Comparison of ENCODE assay signal across 15 cellular contexts in the genomic region with DNA sequence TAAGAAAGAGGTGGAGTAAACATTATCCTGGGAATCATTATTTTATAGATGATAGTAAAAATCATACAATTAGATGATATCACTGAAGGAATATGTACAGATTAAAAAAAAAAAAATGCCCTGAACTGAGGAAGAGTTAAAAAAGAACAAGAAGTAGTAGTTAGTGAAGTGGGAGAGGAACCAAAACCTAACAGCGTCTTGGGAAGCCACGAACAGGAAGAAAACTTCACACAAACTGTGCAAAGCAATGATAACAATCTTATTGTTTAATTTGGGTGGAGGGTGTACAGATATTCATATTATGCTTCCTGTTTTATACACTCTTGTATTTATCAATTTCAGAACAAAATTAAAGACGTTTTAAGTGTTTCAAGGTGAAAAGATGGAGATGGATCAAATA. TPM values are rescaled to one million over a fixed set of nuclear protein-coding genes. Genes with fewer than 3 reads are reported as not detected.
DNase-seq lines count a peak whose midpoint lies in the region; ATAC-seq, FAIRE-seq and TF ChIP-seq lines count a peak whose summit lies in the region.
"Had no signal": no experiment of that assay in that cellular context is flagged by ENCODE, and none has a peak within 500 bp of the region (broad histone marks: within the 10 kb centered on the region; RNA-seq: fewer than 3 reads in every experiment).

No MANE protein-coding gene starts in this region.

- no peaks in the 10 kb centered on the region for H3K27me3 Mint-ChIP-seq in CD4-positive, CD25-positive, alpha-beta regulatory T cell
- no peaks in the 10 kb centered on the region for H3K27me3 Mint-ChIP-seq in activated CD4-positive, alpha-beta memory T cell treated with anti-CD3 and anti-CD28 coated beads for 36 hours
- no peaks in the 10 kb centered on the region for H3K27me3 Mint-ChIP-seq in MCF 10A (ENCODE audit: insufficient read depth, unreplicated experiment)

- no peak for TF ChIP-seq CTCF in lower lobe of right lung (IDR thresholded peaks at IDR 0.05)
- TF ChIP-seq CTCF in MCF 10A (IDR thresholded peaks at IDR 0.05; ENCODE audit: unreplicated experiment), result no peak

- no peak for TF ChIP-seq POLR2A in GM12891 (IDR thresholded peaks at IDR 0.05; ENCODE audit: low read depth, low read length)

- CTCF ChIA-PET in activated CD4-positive, alpha-beta memory T cell treated with anti-CD3 and anti-CD28 coated beads for 36 hours (lab: Charles Lee), result no interaction called here
- CTCF ChIA-PET in MCF 10A (lab: Yijun Ruan, JAX), result no interaction called here

- H3K4me3 Mint-ChIP-seq in CD4-positive, CD25-positive, alpha-beta regulatory T cell, result peak overlapping the region in 3 of 4 donors; percentile 80 to 93 (median 82)
- no peak overlapping the region for H3K4me3 Mint-ChIP-seq in activated CD4-positive, alpha-beta memory T cell treated with anti-CD3 and anti-CD28 coated beads for 36 hours
- H3K4me3 Mint-ChIP-seq in MCF 10A (ENCODE audit: unreplicated experiment), result no peak overlapping the region

- no peaks in the 10 kb centered on the region for H3K27me3 ChIP-seq in CD4-positive, CD25-positive, alpha-beta regulatory T cell (ENCODE audit: control insufficient read depth, insufficient read depth, low read length)
- H3K27me3 ChIP-seq in lower lobe of right lung (ENCODE audit: low read depth), result no peaks in the 10 kb centered on the region
- H3K27me3 ChIP-seq: cardiac muscle cell had no signal

- H3K36me3 ChIP-seq in CD4-positive, CD25-positive, alpha-beta regulatory T cell (ENCODE audit: control insufficient read depth, insufficient read depth, low read length), result peaks cover 38% of the 10 kb centered on the region
- peaks cover 53% of the 10 kb centered on the region for H3K36me3 ChIP-seq in lower lobe of right lung

- H3K4me3 ChIP-seq in CD4-positive, CD25-positive, alpha-beta regulatory T cell (ENCODE audit: low read depth, low read length), result peak overlapping the region; percentile 84
- H3K4me3 ChIP-seq in lower lobe of right lung, result no peak overlapping the region
- H3K4me3 ChIP-seq: cardiac muscle cell had no signal

- H3K27ac ChIP-seq in CD4-positive, CD25-positive, alpha-beta regulatory T cell (ENCODE audit: insufficient read depth, low read length, poor library complexity, severe bottlenecking), result peak overlapping the region; percentile 60
- H3K27ac ChIP-seq in lower lobe of right lung, result peak overlapping the region; percentile 65
- H3K27ac ChIP-seq: cardiac muscle cell had no signal

- FAIRE-seq in GM12891 (lab: Jason Lieb, UNC), result no peak

- H3K27ac Mint-ChIP-seq in CD4-positive, CD25-positive, alpha-beta regulatory T cell, result peak overlapping the region; percentile 72 to 86 (median 78)
- peak overlapping the region; percentile 63 for H3K27ac Mint-ChIP-seq in activated CD4-positive, alpha-beta memory T cell treated with anti-CD3 and anti-CD28 coated beads for 36 hours
- no peak overlapping the region for H3K27ac Mint-ChIP-seq in MCF 10A (ENCODE audit: low read depth, unreplicated experiment)

- no TSS peak for BruUV-seq in MCF 10A (replicated peaks; lab: Mats Ljungman, UMichigan)

- peaks cover 39% of the 10 kb centered on the region for H3K36me3 Mint-ChIP-seq in CD4-positive, CD25-positive, alpha-beta regulatory T cell
- H3K36me3 Mint-ChIP-seq in activated CD4-positive, alpha-beta memory T cell treated with anti-CD3 and anti-CD28 coated beads for 36 hours, result peaks cover 21% of the 10 kb centered on the region
- H3K36me3 Mint-ChIP-seq in MCF 10A (ENCODE audit: insufficient read depth, unreplicated experiment), result peaks cover 35% of the 10 kb centered on the region

- POLR2A ChIA-PET in activated CD4-positive, alpha-beta memory T cell treated with anti-CD3 and anti-CD28 coated beads for 36 hours (lab: Charles Lee), result no interaction called here
- POLR2A ChIA-PET in MCF 10A (lab: Yijun Ruan, JAX), result no interaction called here

- H3K4me1 ChIP-seq in CD4-positive, CD25-positive, alpha-beta regulatory T cell (ENCODE audit: control insufficient read depth, insufficient read depth, low read length, poor library complexity, severe bottlenecking), result peaks cover 62% of the 10 kb centered on the region
- peaks cover 52% of the 10 kb centered on the region for H3K4me1 ChIP-seq in lower lobe of right lung

- intact Hi-C loops in activated CD4-positive, alpha-beta memory T cell treated with anti-CD3 and anti-CD28 coated beads for 36 hours (cut with micrococcal nuclease), result loop anchor here (10.0 kb wide), 1 partner anchor 794 kb away; no protein-coding TSS in a partner anchor
- intact Hi-C loops in lower lobe of right lung (cut with DNase I), result no loop called here
- intact Hi-C loops in MCF 10A (cut with micrococcal nuclease), result no loop called here

- no peak for ATAC-seq in CD4-positive, CD25-positive, alpha-beta regulatory T cell (ENCODE audit: low read depth in 2 of 2)
- ATAC-seq in lower lobe of right lung, result no peak

- DNase-seq in CD4-positive, CD25-positive, alpha-beta regulatory T cell, result no peak
- DNase-seq in GM12891 (ENCODE audit: insufficient read length, low spot score), result no peak
- no peak for DNase-seq in activated CD4-positive, alpha-beta memory T cell treated with anti-CD3 and anti-CD28 coated beads for 36 hours
- DNase-seq in lower lobe of right lung, result no peak
- no peak for DNase-seq in DMS79 treated with DMSO at 0.1 percent for 48 hours (lab: John Stamatoyannopoulos, UW)
- DNase-seq in amniotic stem cell (lab: John Stamatoyannopoulos, UW), result no peak
- no peak for DNase-seq in MCF 10A (ENCODE audit: unreplicated experiment)
- DNase-seq in epidermal melanocyte (ENCODE audit: insufficient read length, low spot score), result no peak
- DNase-seq: activated effector memory CD4-positive, alpha-beta T cell treated with Interleukin-2 at 50 U/mL for 16 hours; Caco-2; erythroblast; hypothalamus; NCI-H1436 treated with DMSO at 0.1 percent for 48 hours; occipital lobe had no signal

- H3K9me3 ChIP-seq in CD4-positive, CD25-positive, alpha-beta regulatory T cell (ENCODE audit: control insufficient read depth in 2 of 2, low read length in 2 of 2), result no peaks in the 10 kb centered on the region
- H3K9me3 ChIP-seq in lower lobe of right lung, result no peaks in the 10 kb centered on the region
- H3K9me3 ChIP-seq: Caco-2 had no signal

- peaks cover 44 to 54% (median 51%) of the 10 kb centered on the region in 4 donors for H3K4me1 Mint-ChIP-seq in CD4-positive, CD25-positive, alpha-beta regulatory T cell
- peaks cover 50% of the 10 kb centered on the region for H3K4me1 Mint-ChIP-seq in activated CD4-positive, alpha-beta memory T cell treated with anti-CD3 and anti-CD28 coated beads for 36 hours (ENCODE audit: low read depth)
- H3K4me1 Mint-ChIP-seq in MCF 10A (ENCODE audit: insufficient read depth, unreplicated experiment), result peaks cover 30% of the 10 kb centered on the region

- no peaks in the 10 kb centered on the region for H3K9me3 Mint-ChIP-seq in CD4-positive, CD25-positive, alpha-beta regulatory T cell
- H3K9me3 Mint-ChIP-seq in activated CD4-positive, alpha-beta memory T cell treated with anti-CD3 and anti-CD28 coated beads for 36 hours, result no peaks in the 10 kb centered on the region
- no peaks in the 10 kb centered on the region for H3K9me3 Mint-ChIP-seq in MCF 10A (ENCODE audit: unreplicated experiment)

TF ChIP-seq in GM12891, 5 proteins besides CTCF, POLR2A, EP300 and RAD21:
- no peak for TF ChIP-seq TAF1 (IDR thresholded peaks at IDR 0.05; ENCODE audit: low read depth, low read length)
- TF ChIP-seq POLR2AphosphoS5 (IDR thresholded peaks at IDR 0.05; ENCODE audit: low read depth, low read length), result no peak
- TF ChIP-seq SPI1 (IDR thresholded peaks at IDR 0.05; ENCODE audit: low read depth, low read length), result peak; percentile 68

RNA-seq across cellular contexts. Expression of a gene that starts 3.5 kb away (rescaled TPM):
- total RNA-seq in CD4-positive, CD25-positive, alpha-beta regulatory T cell, result 49.1 TPM
- polyA plus RNA-seq in CD4-positive, CD25-positive, alpha-beta regulatory T cell, result 10 to 100 TPM in 2 of 4 donors, 1 to 10 TPM in 2; 7.4 to 13.6 (median 9.8) TPM
- 6.9 TPM for polyA plus RNA-seq in GM12891 (2012; ENCODE audit: low read depth, missing spikeins)
- total RNA-seq in activated CD4-positive, alpha-beta memory T cell treated with anti-CD3 and anti-CD28 coated beads for 36 hours, result 10 to 100 TPM; 18.1 to 20.3 TPM
- total RNA-seq in lower lobe of right lung (33.9 TPM), MCF 10A (2022) (14.5 and 14.8 TPM in 2 replicates)

RNA-seq across cellular contexts. Expression of a gene that starts 3.6 kb away (rescaled TPM):
- 10.5 TPM for total RNA-seq in CD4-positive, CD25-positive, alpha-beta regulatory T cell
- polyA plus RNA-seq in CD4-positive, CD25-positive, alpha-beta regulatory T cell, result 10 to 100 TPM in 2 of 4 donors, 1 to 10 TPM in 2; 9.6 to 11.3 (median 10.2) TPM
- polyA plus RNA-seq in GM12891 (2012; ENCODE audit: low read depth, missing spikeins), result 6.6 TPM
- total RNA-seq in activated CD4-positive, alpha-beta memory T cell treated with anti-CD3 and anti-CD28 coated beads for 36 hours, result 10 to 100 TPM; 12.6 to 13.0 TPM
- total RNA-seq in lower lobe of right lung (10.8 TPM), MCF 10A (2022) (5.5 and 5.9 TPM in 2 replicates)

Comparison
In these comparisons a context has a peak if more than half of its experiments do, and no peak if none do; other contexts are left out.
1. H3K4me3 Mint-ChIP-seq: peak in CD4-positive, CD25-positive, alpha-beta regulatory T cell (3 of 4); none in activated CD4-positive, alpha-beta memory T cell treated with anti-CD3 and anti-CD28 coated beads for 36 hours (single experiment) and MCF 10A (single experiment).